21 cellular contexts compared by ENCODE assay signal in the genomic region with DNA sequence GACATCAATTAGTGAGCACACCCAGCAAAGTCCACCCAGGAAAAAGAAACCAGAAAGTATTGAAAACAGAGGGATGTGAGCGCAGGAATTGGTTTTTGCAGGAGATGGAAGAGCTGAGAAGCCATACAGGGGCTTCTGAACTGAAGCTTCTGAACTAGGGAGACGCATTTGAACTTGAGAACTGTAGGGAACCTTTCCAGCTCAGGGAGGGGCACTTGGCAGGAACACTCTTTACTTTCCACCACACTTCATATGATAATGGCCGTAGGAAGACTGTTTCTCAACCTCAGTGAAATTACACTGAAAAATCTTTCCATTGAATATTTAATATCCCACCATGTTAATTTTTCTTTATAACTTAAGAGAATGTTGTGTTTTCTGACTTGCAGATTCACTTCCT.
"Had no signal": no experiment of that assay in that cellular context is flagged by ENCODE, and none has a peak within 500 bp of the region (broad histone marks: within the 10 kb centered on the region; RNA-seq: fewer than 3 reads in every experiment).

No MANE protein-coding gene starts in this region.

- H3K4me3 ChIP-seq: lower lobe of right lung, neural progenitor cell, right atrium auricular region, spleen, thoracic aorta, upper lobe of left lung had no signal

- H3K27ac ChIP-seq: lower lobe of right lung, neural progenitor cell, right atrium auricular region, thoracic aorta, upper lobe of left lung had no signal

- H3K27me3 ChIP-seq: neural progenitor cell, right atrium auricular region, spleen, upper lobe of left lung had no signal

- H3K4me1 ChIP-seq: right atrium auricular region had no signal

- H3K36me3 ChIP-seq: lower lobe of right lung, neural progenitor cell, right atrium auricular region, thoracic aorta, upper lobe of left lung had no signal

- ATAC-seq: activated CD8-positive, alpha-beta T cell treated with anti-CD3 and anti-CD28 coated beads for 36 hours; activated naive CD8-positive, alpha-beta T cell treated with anti-CD3 and anti-CD28 coated beads, Interleukin-2, amount 50 U/mL, for 24 hours; activated T-cell treated with anti-CD3 and anti-CD28 coated beads, Interleukin-2, amount 50 U/mL, for 4 hours; activated T-helper 17 cell treated with anti-CD3 and anti-CD28 coated beads, Interleukin-2, amount 50 U/mL, for 72 hours; WTC11 had no signal

- DNase-seq: activated CD4-positive, alpha-beta T cell treated with anti-CD3 and anti-CD28 coated beads for 1 hour; activated CD4-positive, alpha-beta T cell treated with anti-CD3 and anti-CD28 coated beads, Interleukin-2, amount 50 U/mL, for 1 hour; activated CD8-positive, alpha-beta T cell treated with anti-CD3 and anti-CD28 coated beads for 36 hours; activated naive CD8-positive, alpha-beta T cell treated with anti-CD3 and anti-CD28 coated beads, Interleukin-2, amount 50 U/mL, for 24 hours; activated T-cell treated with anti-CD3 and anti-CD28 coated beads, Interleukin-2, amount 50 U/mL, for 4 hours; endodermal cell; foreskin fibroblast; left cardiac atrium; mesenchymal stem cell; natural killer cell; spleen; stimulated activated naive CD4-positive, alpha-beta T cell; T-helper 2 cell had no signal

- H3K4me2 ChIP-seq: neural progenitor cell had no signal

- FAIRE-seq: keratinocyte had no signal

- H3K9ac ChIP-seq: neural progenitor cell had no signal
